Comparison of ENCODE assay signal across 8 cellular contexts in the genomic region with DNA sequence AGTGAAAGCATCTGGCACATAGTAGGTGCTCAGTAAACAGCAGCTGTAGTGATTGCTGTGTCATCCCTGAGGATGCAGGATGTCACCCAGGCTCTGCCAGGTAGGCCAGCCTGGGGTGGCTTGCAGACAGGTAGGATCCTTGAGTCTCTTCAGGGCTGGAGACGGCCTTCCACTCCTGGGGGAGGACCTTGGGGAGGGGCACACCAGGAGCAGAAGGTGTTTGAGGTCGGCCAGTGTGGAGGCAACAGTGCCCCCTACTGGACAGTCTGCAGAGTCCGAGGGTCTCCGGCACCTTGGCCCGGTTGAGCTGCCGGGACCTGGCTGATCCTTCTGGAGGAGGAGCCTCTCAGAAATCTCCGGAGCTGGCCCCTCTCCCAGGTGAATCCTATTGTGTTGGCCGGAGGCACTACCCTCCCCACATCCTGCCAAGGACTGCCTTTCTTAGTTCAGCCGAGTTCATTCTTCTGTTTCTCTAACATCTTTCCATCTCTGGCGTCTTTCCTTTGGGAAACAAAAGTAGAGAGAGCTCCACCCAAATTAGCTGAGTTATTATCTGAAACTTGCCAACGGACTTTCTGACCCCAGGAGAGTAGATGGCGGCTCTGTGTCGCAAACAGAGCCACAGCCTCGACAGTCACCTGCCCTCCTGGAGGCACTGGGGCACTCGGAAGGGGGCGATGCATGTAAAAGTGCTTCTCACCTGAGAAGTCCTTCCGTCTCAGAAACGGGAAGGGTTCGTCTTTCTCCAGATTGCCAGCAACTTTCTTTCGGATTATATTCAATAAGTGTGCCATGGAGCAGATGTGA. TPM values are rescaled to one million over a fixed set of nuclear protein-coding genes. Genes with fewer than 3 reads are reported as not detected.
DNase-seq lines count a peak whose midpoint lies in the region; ATAC-seq and TF ChIP-seq lines count a peak whose summit lies in the region.

No MANE protein-coding gene starts in this region.

- peaks cover 8% of the 10 kb centered on the region for H3K27me3 Mint-ChIP-seq in glutamatergic neuron (ENCODE audit: unreplicated experiment)

- H3K4me3 Mint-ChIP-seq in glutamatergic neuron (ENCODE audit: unreplicated experiment), result no peak overlapping the region

- no peak for ATAC-seq in GM19328 (IDR thresholded peaks at IDR 0.05; ENCODE audit: unreplicated experiment)
- ATAC-seq in HG03039 (IDR thresholded peaks at IDR 0.05; ENCODE audit: unreplicated experiment), result no peak

- H3K4me1 Mint-ChIP-seq in glutamatergic neuron (ENCODE audit: low read depth, unreplicated experiment), result peaks cover 2% of the 10 kb centered on the region

- DNase-seq in GM10248 (ENCODE audit: extremely low spot score), result peak; percentile 74
- DNase-seq in HT-29 (ENCODE audit: low spot score), result peak; percentile 25
- DNase-seq in activated CD8-positive, alpha-beta memory T cell treated with anti-CD3 and anti-CD28 coated beads for 48 hours (ENCODE audit: low read depth in 2 of 3, low spot score in 2 of 3), result peak; percentile 12 to 40 (median 13)
- no peak for DNase-seq in glutamatergic neuron
- peak; percentile 32 for DNase-seq in retina
- DNase-seq in NCI-H748 treated with DMSO at 0.1 percent for 48 hours (lab: John Stamatoyannopoulos, UW), result no peak

- TF ChIP-seq CTCF in GM10248 (IDR thresholded peaks at IDR 0.05; ENCODE audit: control extremely low read depth, extremely low read depth, low read depth, missing control alignments) (peak; percentile 63), glutamatergic neuron (IDR thresholded peaks at IDR 0.05; ENCODE audit: partially characterized antibody, unreplicated experiment) (peak; percentile 77)

- peaks cover 1% of the 10 kb centered on the region for H3K9me3 Mint-ChIP-seq in glutamatergic neuron (ENCODE audit: unreplicated experiment)

- POLR2A ChIA-PET in GM10248 (lab: Yijun Ruan, JAX), result no interaction called here

- no peak overlapping the region for H3K27ac Mint-ChIP-seq in glutamatergic neuron (ENCODE audit: unreplicated experiment)

- CTCF ChIA-PET in GM10248 (lab: Yijun Ruan, JAX), result interaction anchor here (0.8 to 3.0 kb wide), 20 partner anchors 9 to 243 kb away, joined by 3 to 16 read pairs (median 4); no protein-coding TSS in a partner anchor

- H3K36me3 Mint-ChIP-seq in glutamatergic neuron (ENCODE audit: unreplicated experiment), result no peaks in the 10 kb centered on the region

RNA-seq across cellular contexts. Expression of a gene that starts 41.9 kb away (rescaled TPM):
- 4.4 and 5.3 TPM in 2 replicates for total RNA-seq in HT-29 (2014; rRNA removed; shearing (Covaris generic))
- 17.6 TPM for total RNA-seq in glutamatergic neuron (ENCODE audit: unreplicated experiment)

Comparison
In these comparisons a context has a peak if more than half of its experiments do, and no peak if none do; other contexts are left out.
1. DNase-seq: peak in GM10248 (single experiment), HT-29 (single experiment), activated CD8-positive, alpha-beta memory T cell treated with anti-CD3 and anti-CD28 coated beads for 48 hours (3 of 3) and retina (single experiment); none in glutamatergic neuron (single experiment) and NCI-H748 treated with DMSO at 0.1 percent for 48 hours (single experiment).